22 cellular contexts compared by ENCODE assay signal in the genomic region with DNA sequence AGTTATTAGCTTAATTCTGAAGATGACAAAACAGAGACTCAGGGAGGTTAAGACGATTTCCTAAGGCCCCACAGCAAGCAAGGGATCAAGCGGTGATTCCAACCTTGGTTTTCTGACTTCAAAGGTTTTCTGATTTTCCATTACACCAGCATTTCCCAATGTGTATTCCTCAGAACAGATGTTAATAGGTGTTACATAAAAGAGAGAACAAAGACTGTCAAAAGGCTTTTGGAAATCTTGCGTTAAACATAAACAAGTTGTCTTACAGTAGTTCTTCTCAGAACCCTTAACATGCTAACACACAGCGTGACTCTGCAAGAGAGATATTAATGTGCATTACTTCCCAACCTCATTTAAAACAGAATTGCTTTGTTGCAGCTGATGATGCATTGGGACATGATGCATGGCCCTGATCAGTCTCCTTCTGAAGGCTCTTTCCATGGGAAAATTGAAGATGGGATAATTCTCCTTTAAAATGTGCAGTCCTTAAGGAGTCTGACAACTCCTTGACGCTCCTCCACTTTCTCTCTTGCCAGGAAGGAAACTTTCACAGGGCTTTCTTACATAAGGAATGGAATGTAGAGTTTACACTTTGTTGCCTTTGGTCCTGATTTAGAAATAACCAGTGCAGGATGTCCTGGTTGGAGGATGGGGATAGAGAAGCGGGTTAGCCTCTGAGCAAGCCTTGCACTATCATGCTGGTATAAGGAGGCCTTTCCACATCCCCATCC. TPM values are rescaled to one million over a fixed set of nuclear protein-coding genes. Genes with fewer than 3 reads are reported as not detected.
DNase-seq lines count a peak whose midpoint lies in the region; ATAC-seq, FAIRE-seq and TF ChIP-seq lines count a peak whose summit lies in the region.
"Had no signal": no experiment of that assay in that cellular context is flagged by ENCODE, and none has a peak within 500 bp of the region (broad histone marks: within the 10 kb centered on the region; RNA-seq: fewer than 3 reads in every experiment).

No MANE protein-coding gene starts in this region.

- no peak overlapping the region for H3K4me3 Mint-ChIP-seq in activated T-cell treated with anti-CD3 and anti-CD28 coated beads, Interleukin-2, amount 50 U/mL, for 4 hours
- H3K4me3 Mint-ChIP-seq: activated CD8-positive, alpha-beta T cell treated with anti-CD3 and anti-CD28 coated beads for 36 hours; CD4-positive, alpha-beta memory T cell; T-cell had no signal

- H3K4me3 ChIP-seq in muscle layer of duodenum (ENCODE audit: low read depth in 1 of 2, low read length in 2 of 2) = no peak overlapping the region
- H3K4me3 ChIP-seq: gastrocnemius medialis, SJCRH30 had no signal

- H3K9me3 Mint-ChIP-seq in activated T-cell treated with anti-CD3 and anti-CD28 coated beads, Interleukin-2, amount 50 U/mL, for 4 hours = no peaks in the 10 kb centered on the region
- H3K9me3 Mint-ChIP-seq: activated CD8-positive, alpha-beta T cell treated with anti-CD3 and anti-CD28 coated beads for 36 hours; CD4-positive, alpha-beta memory T cell; T-cell had no signal

- no peaks in the 10 kb centered on the region for H3K4me1 Mint-ChIP-seq in activated T-cell treated with anti-CD3 and anti-CD28 coated beads, Interleukin-2, amount 50 U/mL, for 4 hours (ENCODE audit: low read depth)
- H3K4me1 Mint-ChIP-seq: CD4-positive, alpha-beta memory T cell; T-cell had no signal

- H3K36me3 Mint-ChIP-seq in activated T-cell treated with anti-CD3 and anti-CD28 coated beads, Interleukin-2, amount 50 U/mL, for 4 hours (ENCODE audit: insufficient read depth) = no peaks in the 10 kb centered on the region
- H3K36me3 Mint-ChIP-seq: CD4-positive, alpha-beta memory T cell; T-cell had no signal

- no peak for ATAC-seq in activated T-cell treated with anti-CD3 and anti-CD28 coated beads, Interleukin-2, amount 50 U/mL, for 4 hours
- ATAC-seq: activated CD8-positive, alpha-beta T cell treated with anti-CD3 and anti-CD28 coated beads for 36 hours; gastrocnemius medialis; Panc1; T-cell had no signal

- DNase-seq in fibroblast of gingiva (ENCODE audit: low read depth) (peak; percentile 66), GM12892 (ENCODE audit: insufficient read length) (no peak), D341Med (ENCODE audit: low spot score) (no peak), SHP77 treated with DMSO at 0.1 percent for 48 hours (lab: John Stamatoyannopoulos, UW) (no peak)
- no peak for DNase-seq in activated T-cell treated with anti-CD3 and anti-CD28 coated beads, Interleukin-2, amount 50 U/mL, for 4 hours
- DNase-seq: activated CD4-positive, alpha-beta T cell treated with anti-CD3 and anti-CD28 coated beads for 1 hour; activated CD8-positive, alpha-beta T cell treated with anti-CD3 and anti-CD28 coated beads for 36 hours; activated effector memory CD4-positive, alpha-beta T cell treated with anti-CD3 and anti-CD28 coated beads, Interleukin-2, amount 50 U/mL, for 16 hours; CD4-positive, alpha-beta memory T cell; cerebellar nuclear complex; DMS153; gastrocnemius medialis; GDM1; GOT3; NCI-H1694; NCI-H524 treated with DMSO at 0.1 percent for 48 hours; SJCRH30; T-cell had no signal

- H3K36me3 ChIP-seq in KOPT-K1 (ENCODE audit: insufficient read depth, low read length) (no peaks in the 10 kb centered on the region), muscle layer of duodenum (ENCODE audit: control insufficient read depth in 1 of 2, insufficient read depth in 2 of 2, low read length in 2 of 2) (no peaks in the 10 kb centered on the region)
- H3K36me3 ChIP-seq: gastrocnemius medialis, SJCRH30 had no signal

- no peak for FAIRE-seq in GM12892 (lab: Jason Lieb, UNC)
- FAIRE-seq: islet of Langerhans had no signal

- H3K9me3 ChIP-seq in KOPT-K1 (ENCODE audit: insufficient read depth, low read length, poor library complexity, severe bottlenecking) (no peaks in the 10 kb centered on the region), muscle layer of duodenum (ENCODE audit: control insufficient read depth in 1 of 2, low read length in 2 of 2) (no peaks in the 10 kb centered on the region)
- H3K9me3 ChIP-seq: gastrocnemius medialis, SJCRH30 had no signal

- H3K27me3 ChIP-seq in muscle layer of duodenum (ENCODE audit: low read depth, low read length) = no peaks in the 10 kb centered on the region
- H3K27me3 ChIP-seq: gastrocnemius medialis, SJCRH30 had no signal

- TF ChIP-seq POLR2A in GM12892 (IDR thresholded peaks at IDR 0.05; ENCODE audit: low read depth, low read length) = no peak

- peaks cover 5% of the 10 kb centered on the region for H3K27me3 Mint-ChIP-seq in activated T-cell treated with anti-CD3 and anti-CD28 coated beads, Interleukin-2, amount 50 U/mL, for 4 hours (ENCODE audit: low read depth)

- H3K27ac ChIP-seq in KOPT-K1 (ENCODE audit: low read depth, low read length, poor library complexity, severe bottlenecking) (peak overlapping the region; percentile 87), muscle layer of duodenum (ENCODE audit: low read length) (peak overlapping the region; percentile 88)
- H3K27ac ChIP-seq: gastrocnemius medialis, SJCRH30 had no signal

- H3K4me1 ChIP-seq in muscle layer of duodenum (ENCODE audit: control insufficient read depth in 1 of 2, insufficient read depth in 2 of 2, low read length in 2 of 2) = peaks cover 0 to 22% of the 10 kb centered on the region in 2 donors

RNA-seq across cellular contexts. Expression of a gene that starts 21.5 kb away (rescaled TPM):
- polyA plus RNA-seq in GM12892 (2012; ENCODE audit: missing spikeins) = 22.7 TPM
- total RNA-seq in activated T-cell treated with anti-CD3 and anti-CD28 coated beads, Interleukin-2, amount 50 U/mL, for 4 hours = 10 to 100 TPM; 10.8 to 12.6 (median 12.4) TPM
